In genomic region chr19:6969490-6969889, GRCh38 we compare ENCODE assay signal across 34 cellular contexts. TPM values are rescaled to one million over a fixed set of nuclear protein-coding genes. Genes with fewer than 3 reads are reported as not detected.
"Had no signal": no experiment of that assay in that cellular context is flagged by ENCODE, and none has a peak within 500 bp of the region (broad histone marks: within the 10 kb centered on the region; RNA-seq: fewer than 3 reads in every experiment).

No MANE protein-coding gene starts in this region.

- H3K27me3 ChIP-seq: ascending aorta, breast epithelium, cardiac muscle cell, foreskin keratinocyte, gastrocnemius medialis had no signal

- H3K27me3 Mint-ChIP-seq: activated CD4-positive, alpha-beta memory T cell treated with anti-CD3 and anti-CD28 coated beads for 36 hours; activated CD4-positive, alpha-beta T cell treated with anti-CD3 and anti-CD28 coated beads for 36 hours; activated CD4-positive, alpha-beta T cell treated with anti-CD3 and anti-CD28 coated beads, Interleukin-2, amount 10 ng/mL, durations not matched to agents 24 days and 14 days; activated naive CD4-positive, alpha-beta T cell treated with anti-CD3 and anti-CD28 coated beads, Interleukin-2, amount 10 ng/mL, durations not matched to agents 7 days and 5 days had no signal

- ATAC-seq: activated CD4-positive, alpha-beta T cell treated with anti-CD3 and anti-CD28 coated beads for 36 hours; activated CD8-positive, alpha-beta memory T cell treated with anti-CD3 and anti-CD28 coated beads, Interleukin-2, amount 10 ng/mL, durations not matched to agents 7 days and 5 days; activated CD8-positive, alpha-beta T cell treated with anti-CD3 and anti-CD28 coated beads, Interleukin-2, amount 10 ng/mL, durations not matched to agents 7 days and 5 days; activated naive CD4-positive, alpha-beta T cell treated with anti-CD3 and anti-CD28 coated beads, Interleukin-2, amount 50 U/mL, for 72 hours; effector memory CD8-positive, alpha-beta T cell; foreskin keratinocyte; gastrocnemius medialis; heart left ventricle had no signal

- H3K4me1 Mint-ChIP-seq: activated CD4-positive, alpha-beta T cell treated with anti-CD3 and anti-CD28 coated beads, Interleukin-2, amount 10 ng/mL, durations not matched to agents 24 days and 14 days; brain; central memory CD8-positive, alpha-beta T cell had no signal

- H3K27ac Mint-ChIP-seq: activated CD4-positive, alpha-beta memory T cell treated with anti-CD3 and anti-CD28 coated beads for 36 hours; activated CD4-positive, alpha-beta T cell treated with anti-CD3 and anti-CD28 coated beads for 36 hours; activated CD4-positive, alpha-beta T cell treated with anti-CD3 and anti-CD28 coated beads, Interleukin-2, amount 10 ng/mL, durations not matched to agents 24 days and 14 days; activated CD8-positive, alpha-beta memory T cell treated with anti-CD3 and anti-CD28 coated beads, Interleukin-2, amount 10 ng/mL, durations not matched to agents 7 days and 5 days; activated CD8-positive, alpha-beta T cell treated with anti-CD3 and anti-CD28 coated beads, Interleukin-2, amount 10 ng/mL, durations not matched to agents 7 days and 5 days; activated naive CD4-positive, alpha-beta T cell treated with anti-CD3 and anti-CD28 coated beads, Interleukin-2, amount 10 ng/mL, durations not matched to agents 7 days and 5 days; activated naive CD4-positive, alpha-beta T cell treated with anti-CD3 and anti-CD28 coated beads, Interleukin-2, amount 50 U/mL, for 72 hours; activated naive CD8-positive, alpha-beta T cell treated with anti-CD3 and anti-CD28 coated beads, Interleukin-2, amount 10 ng/mL, durations not matched to agents 7 days and 5 days; activated T-helper 1 cell treated with anti-CD3 and anti-CD28 coated beads, Interleukin-12 subunit alpha, Interleukin-12 subunit beta, Interleukin-2, Interleukin-4 antibody, amounts not matched to agents 30 ng/mL and 10 ng/mL and 1 ng/mL, durations not matched to agents 14 hours and 24 hours and 36 hours; brain; effector memory CD8-positive, alpha-beta T cell had no signal

- DNase-seq: activated CD4-positive, alpha-beta memory T cell treated with anti-CD3 and anti-CD28 coated beads for 36 hours; activated CD4-positive, alpha-beta T cell treated with anti-CD3 and anti-CD28 coated beads for 36 hours; activated CD4-positive, alpha-beta T cell treated with anti-CD3 and anti-CD28 coated beads, Interleukin-2, amount 10 ng/mL, durations not matched to agents 24 days and 14 days; activated CD4-positive, CD25-positive, alpha-beta regulatory T cell; activated CD4-positive, CD25-positive, alpha-beta regulatory T cell treated with anti-CD3 and anti-CD28 coated beads, Interleukin-2, amount 50 U/mL, for 72 hours; activated CD8-positive, alpha-beta memory T cell treated with anti-CD3 and anti-CD28 coated beads, Interleukin-2, amount 10 ng/mL, durations not matched to agents 7 days and 5 days; activated CD8-positive, alpha-beta memory T cell treated with anti-CD3 and anti-CD28 coated beads, Interleukin-2, amount 50 U/mL, for 4 hours; activated CD8-positive, alpha-beta T cell treated with anti-CD3 and anti-CD28 coated beads, Interleukin-2, amount 10 ng/mL, durations not matched to agents 7 days and 5 days; activated gamma-delta T cell; activated naive CD4-positive, alpha-beta T cell; activated naive CD4-positive, alpha-beta T cell treated with anti-CD3 and anti-CD28 coated beads, Interleukin-2, amount 10 ng/mL, durations not matched to agents 7 days and 5 days; activated naive CD8-positive, alpha-beta T cell treated with anti-CD3 and anti-CD28 coated beads, Interleukin-2, amount 10 ng/mL, durations not matched to agents 7 days and 5 days; activated T-cell treated with anti-CD3 and anti-CD28 coated beads, Interleukin-2, amount 50 U/mL, for 1 hour; activated T-cell treated with anti-CD3 and anti-CD28 coated beads, Interleukin-2, amount 50 U/mL, for 48 hours; dermis blood vessel endothelial cell; effector CD4-positive, alpha-beta T cell; effector memory CD8-positive, alpha-beta T cell; erythroblast; foreskin keratinocyte; gastrocnemius medialis; glutamatergic neuron; heart left ventricle; T-helper 2 cell had no signal

- H3K4me3 Mint-ChIP-seq: activated CD4-positive, alpha-beta memory T cell treated with anti-CD3 and anti-CD28 coated beads for 36 hours; activated CD4-positive, alpha-beta T cell treated with anti-CD3 and anti-CD28 coated beads for 36 hours; activated CD4-positive, alpha-beta T cell treated with anti-CD3 and anti-CD28 coated beads, Interleukin-2, amount 10 ng/mL, durations not matched to agents 24 days and 14 days; activated CD8-positive, alpha-beta memory T cell treated with anti-CD3 and anti-CD28 coated beads, Interleukin-2, amount 10 ng/mL, durations not matched to agents 7 days and 5 days; activated CD8-positive, alpha-beta T cell treated with anti-CD3 and anti-CD28 coated beads, Interleukin-2, amount 10 ng/mL, durations not matched to agents 7 days and 5 days; activated naive CD4-positive, alpha-beta T cell treated with anti-CD3 and anti-CD28 coated beads, Interleukin-2, amount 10 ng/mL, durations not matched to agents 7 days and 5 days; activated naive CD8-positive, alpha-beta T cell treated with anti-CD3 and anti-CD28 coated beads, Interleukin-2, amount 10 ng/mL, durations not matched to agents 7 days and 5 days; activated T-helper 1 cell treated with anti-CD3 and anti-CD28 coated beads, Interleukin-12 subunit alpha, Interleukin-12 subunit beta, Interleukin-2, Interleukin-4 antibody, amounts not matched to agents 30 ng/mL and 10 ng/mL and 1 ng/mL, durations not matched to agents 14 hours and 24 hours and 36 hours; brain; central memory CD8-positive, alpha-beta T cell; effector memory CD8-positive, alpha-beta T cell had no signal

- H3K4me1 ChIP-seq: ascending aorta, breast epithelium, esophagus muscularis mucosa, foreskin keratinocyte, gastrocnemius medialis had no signal

- H3K36me3 Mint-ChIP-seq: activated naive CD4-positive, alpha-beta T cell treated with anti-CD3 and anti-CD28 coated beads, Interleukin-2, amount 10 ng/mL, durations not matched to agents 7 days and 5 days; brain had no signal

- H3K4me3 ChIP-seq: ascending aorta, breast epithelium, cardiac muscle cell, coronary artery, esophagus muscularis mucosa, gastrocnemius medialis, heart left ventricle had no signal

- H3K9me3 ChIP-seq: ascending aorta, breast epithelium, esophagus muscularis mucosa, gastrocnemius medialis, heart left ventricle had no signal

- H3K9me3 Mint-ChIP-seq: activated CD4-positive, alpha-beta memory T cell treated with anti-CD3 and anti-CD28 coated beads for 36 hours; activated CD4-positive, alpha-beta T cell treated with anti-CD3 and anti-CD28 coated beads, Interleukin-2, amount 10 ng/mL, durations not matched to agents 24 days and 14 days; activated naive CD8-positive, alpha-beta T cell treated with anti-CD3 and anti-CD28 coated beads, Interleukin-2, amount 10 ng/mL, durations not matched to agents 7 days and 5 days; activated T-helper 1 cell treated with anti-CD3 and anti-CD28 coated beads, Interleukin-12 subunit alpha, Interleukin-12 subunit beta, Interleukin-2, Interleukin-4 antibody, amounts not matched to agents 30 ng/mL and 10 ng/mL and 1 ng/mL, durations not matched to agents 14 hours and 24 hours and 36 hours; central memory CD8-positive, alpha-beta T cell; effector memory CD8-positive, alpha-beta T cell had no signal

- H3K36me3 ChIP-seq: ascending aorta, breast epithelium, cardiac muscle cell, esophagus muscularis mucosa, gastrocnemius medialis, heart left ventricle had no signal

- H3K27ac ChIP-seq: ascending aorta, breast epithelium, cardiac muscle cell, coronary artery, esophagus muscularis mucosa, foreskin keratinocyte, gastrocnemius medialis had no signal

RNA-seq across cellular contexts. Expression of gene MBD3L2B, which starts 51.7 kb away (rescaled TPM):
- total RNA-seq: activated CD4-positive, alpha-beta memory T cell treated with anti-CD3 and anti-CD28 coated beads for 36 hours; activated CD4-positive, alpha-beta T cell treated with anti-CD3 and anti-CD28 coated beads for 36 hours; activated CD4-positive, alpha-beta T cell treated with anti-CD3 and anti-CD28 coated beads, Interleukin-2, amount 10 ng/mL, durations not matched to agents 24 days and 14 days; activated CD8-positive, alpha-beta memory T cell treated with anti-CD3 and anti-CD28 coated beads for 36 hours; activated CD8-positive, alpha-beta memory T cell treated with anti-CD3 and anti-CD28 coated beads, Interleukin-2, amount 10 ng/mL, durations not matched to agents 7 days and 5 days; activated CD8-positive, alpha-beta T cell treated with anti-CD3 and anti-CD28 coated beads, Interleukin-2, amount 10 ng/mL, durations not matched to agents 7 days and 5 days; activated naive CD4-positive, alpha-beta T cell treated with anti-CD3 and anti-CD28 coated beads, Interleukin-2, amount 50 U/mL, for 72 hours; activated naive CD8-positive, alpha-beta T cell treated with anti-CD3 and anti-CD28 coated beads, Interleukin-2, amount 10 ng/mL, durations not matched to agents 7 days and 5 days; activated T-helper 1 cell treated with anti-CD3 and anti-CD28 coated beads, Interleukin-12 subunit alpha, Interleukin-12 subunit beta, Interleukin-2, Interleukin-4 antibody, amounts not matched to agents 30 ng/mL and 10 ng/mL and 1 ng/mL, durations not matched to agents 14 hours and 24 hours and 36 hours; ascending aorta; breast epithelium; cardiac muscle cell; cerebellum; dermis blood vessel endothelial cell; esophagus muscularis mucosa; foreskin keratinocyte; gastrocnemius medialis; heart left ventricle had no signal
- polyA plus RNA-seq: cardiac muscle cell, foreskin keratinocyte, heart left ventricle had no signal
